14 cellular contexts compared by ENCODE assay signal in genomic region chr15:31280831-31281216, GRCh38. TPM values are rescaled to one million over a fixed set of nuclear protein-coding genes. Genes with fewer than 3 reads are reported as not detected.
DNase-seq lines count a peak whose midpoint lies in the region; TF ChIP-seq lines count a peak whose summit lies in the region.
"Had no signal": no experiment of that assay in that cellular context is flagged by ENCODE, and none has a peak within 500 bp of the region (broad histone marks: within the 10 kb centered on the region; RNA-seq: fewer than 3 reads in every experiment).

No MANE protein-coding gene starts in this region.

- no peaks in the 10 kb centered on the region for H3K4me1 ChIP-seq in HEK293 (ENCODE audit: control insufficient read depth, insufficient read depth, low read length)
- H3K4me1 ChIP-seq in PC-9 (replicated peaks; ENCODE audit: insufficient read depth) = no peaks in the 10 kb centered on the region
- H3K4me1 ChIP-seq: parathyroid adenoma had no signal

- H3K27me3 Mint-ChIP-seq in glutamatergic neuron (ENCODE audit: unreplicated experiment) = peaks cover 15% of the 10 kb centered on the region

- H3K4me3 ChIP-seq in HEK293 (ENCODE audit: low read depth, low read length) (no peak overlapping the region), PC-9 (no peak overlapping the region)
- H3K4me3 ChIP-seq: lung had no signal

- peaks cover 47% of the 10 kb centered on the region for H3K4me1 Mint-ChIP-seq in glutamatergic neuron (ENCODE audit: low read depth, unreplicated experiment)

- H2AFZ ChIP-seq in PC-9 = no peak overlapping the region
- H2AFZ ChIP-seq: parathyroid adenoma had no signal

- H3K27ac ChIP-seq in HEK293 (ENCODE audit: extremely low read depth, low read depth, low read length) = no peak overlapping the region
- no peak overlapping the region for H3K27ac ChIP-seq in PC-9
- H3K27ac ChIP-seq: HL-60, parathyroid adenoma had no signal

- BruUV-seq in PC-9 (replicated peaks; lab: Mats Ljungman, UMichigan) = no TSS peak

- no peaks in the 10 kb centered on the region for H3K9me2 ChIP-seq in PC-9 (ENCODE audit: insufficient read depth)

- no peaks in the 10 kb centered on the region for H3F3A ChIP-seq in PC-9 (ENCODE audit: insufficient read depth, low read depth)

- H3K36me3 ChIP-seq in HEK293 (ENCODE audit: control insufficient read depth in 2 of 2, insufficient read depth in 1 of 2, low read length in 2 of 2) = no peaks in the 10 kb centered on the region
- no peaks in the 10 kb centered on the region for H3K36me3 ChIP-seq in PC-9 (ENCODE audit: low read depth)

- CTCF ChIA-PET in HEK293 (lab: Yijun Ruan, JAX) = no interaction called here
- CTCF ChIA-PET in PC-9 (lab: Charles Lee) = no interaction called here

- no peaks in the 10 kb centered on the region for H4K20me1 ChIP-seq in PC-9 (ENCODE audit: insufficient read depth)

- TF ChIP-seq CTCF in HEK293 (tag by site-specific recombination; IDR thresholded peaks at IDR 0.05) (no peak), glutamatergic neuron (IDR thresholded peaks at IDR 0.05; ENCODE audit: partially characterized antibody, unreplicated experiment) (no peak), PC-9 (conservative IDR thresholded peaks at IDR 0.05) (no peak)

- H3K4me2 ChIP-seq in PC-9 = no peak overlapping the region

- peak; percentile 2 for DNase-seq in AG20443 (ENCODE audit: low spot score)
- DNase-seq in glutamatergic neuron = no peak
- peak; percentile 22 for DNase-seq in posterior vena cava (ENCODE audit: low spot score)
- no peak for DNase-seq in NCI-H2196 treated with DMSO at 0.1 percent for 48 hours (lab: John Stamatoyannopoulos, UW; ENCODE audit: unreplicated experiment)
- no peak for DNase-seq in ecto neural progenitor cell (ENCODE audit: low spot score)
- DNase-seq in PC-9 = no peak
- DNase-seq: cerebellar nuclear complex; HFFc6; IMR-90; stimulated activated CD4-positive, alpha-beta T cell treated with anti-CD3 and anti-CD28 coated beads, Interleukin-4, amount 100 ng/mL, for 1 hour had no signal

- POLR2A ChIA-PET in HEK293 (lab: Yijun Ruan, JAX) (no interaction called here), PC-9 (lab: Charles Lee; ENCODE audit: unreplicated experiment) (no interaction called here)

- peak overlapping the region; percentile 80 for H3K27ac Mint-ChIP-seq in glutamatergic neuron (ENCODE audit: unreplicated experiment)
- H3K27ac Mint-ChIP-seq: HFFc6 had no signal

- no peaks in the 10 kb centered on the region for H3K36me3 Mint-ChIP-seq in glutamatergic neuron (ENCODE audit: unreplicated experiment)

- H3K4me3 Mint-ChIP-seq in glutamatergic neuron (ENCODE audit: unreplicated experiment) = peak overlapping the region; percentile 11
- H3K4me3 Mint-ChIP-seq: HFFc6 had no signal

- H3K27me3 ChIP-seq in PC-9 (ENCODE audit: insufficient read depth, low read depth) = peaks cover 24% of the 10 kb centered on the region

- H3K9me3 ChIP-seq in HEK293 (ENCODE audit: control insufficient read depth, insufficient read depth, low read depth, low read length) (no peaks in the 10 kb centered on the region), PC-9 (ENCODE audit: insufficient read depth, low read depth) (no peaks in the 10 kb centered on the region)

- intact Hi-C loops in posterior vena cava (cut with DNase I) = no loop called here
- intact Hi-C loops in PC-9 (cut with micrococcal nuclease; ENCODE audit: unreplicated experiment) = no loop called here

- H3K79me2 ChIP-seq in PC-9 (ENCODE audit: low read depth) = no peaks in the 10 kb centered on the region
- H3K79me2 ChIP-seq: parathyroid adenoma had no signal

- peaks cover 14% of the 10 kb centered on the region for H3K9me3 Mint-ChIP-seq in glutamatergic neuron (ENCODE audit: unreplicated experiment)
- H3K9me3 Mint-ChIP-seq: HFFc6 had no signal

TF ChIP-seq in HEK293, 187 proteins besides CTCF, POLR2A, EP300 and RAD21:
- no peak for TF ChIP-seq ZNF48 (tag by site-specific recombination; IDR thresholded peaks at IDR 0.05)
- no peak for TF ChIP-seq ZNF561 (tag by site-specific recombination; IDR thresholded peaks at IDR 0.05; ENCODE audit: borderline replicate concordance)
- no peak for TF ChIP-seq ZFP37 (tag by site-specific recombination; IDR thresholded peaks at IDR 0.05)
- no peak for TF ChIP-seq ZNF221 (tag by site-specific recombination; IDR thresholded peaks at IDR 0.05; ENCODE audit: borderline replicate concordance)
- no peak for TF ChIP-seq ZBTB6 (tag by site-specific recombination; IDR thresholded peaks at IDR 0.05)
- no peak for TF ChIP-seq ZNF423 (tag by site-specific recombination; IDR thresholded peaks at IDR 0.05)
- TF ChIP-seq ZSCAN4 (tag by site-specific recombination; IDR thresholded peaks at IDR 0.05) = peak; percentile 72
TF ChIP-seq in HEK293: peak in this region for 1.

RNA-seq across cellular contexts. Expression of gene KLF13, which starts 45.8 kb away (rescaled TPM):
- total RNA-seq in glutamatergic neuron (ENCODE audit: unreplicated experiment) (141 TPM), posterior vena cava (10 to 100 TPM; 49.6 to 97.8 TPM), PC-9 (2021) (2.5 and 3.4 TPM in 2 replicates)

Comparison
In these comparisons a context has a peak if more than half of its experiments do, and no peak if none do; other contexts are left out.
1. DNase-seq: peak in AG20443 (single experiment) and posterior vena cava (single experiment); none in glutamatergic neuron (single experiment), NCI-H2196 treated with DMSO at 0.1 percent for 48 hours (single experiment), ecto neural progenitor cell (single experiment) and PC-9 (0 of 2).
2. RNA of gene KLF13, which starts 45.8 kb away (total RNA-seq): 141 TPM in glutamatergic neuron (single experiment) and 49.6 to 97.8 TPM in posterior vena cava; 2.5 to 3.4 TPM in PC-9; every median in the first group is over 10 times any median in the second.